8 cellular contexts compared by ENCODE assay signal in the genomic region with DNA sequence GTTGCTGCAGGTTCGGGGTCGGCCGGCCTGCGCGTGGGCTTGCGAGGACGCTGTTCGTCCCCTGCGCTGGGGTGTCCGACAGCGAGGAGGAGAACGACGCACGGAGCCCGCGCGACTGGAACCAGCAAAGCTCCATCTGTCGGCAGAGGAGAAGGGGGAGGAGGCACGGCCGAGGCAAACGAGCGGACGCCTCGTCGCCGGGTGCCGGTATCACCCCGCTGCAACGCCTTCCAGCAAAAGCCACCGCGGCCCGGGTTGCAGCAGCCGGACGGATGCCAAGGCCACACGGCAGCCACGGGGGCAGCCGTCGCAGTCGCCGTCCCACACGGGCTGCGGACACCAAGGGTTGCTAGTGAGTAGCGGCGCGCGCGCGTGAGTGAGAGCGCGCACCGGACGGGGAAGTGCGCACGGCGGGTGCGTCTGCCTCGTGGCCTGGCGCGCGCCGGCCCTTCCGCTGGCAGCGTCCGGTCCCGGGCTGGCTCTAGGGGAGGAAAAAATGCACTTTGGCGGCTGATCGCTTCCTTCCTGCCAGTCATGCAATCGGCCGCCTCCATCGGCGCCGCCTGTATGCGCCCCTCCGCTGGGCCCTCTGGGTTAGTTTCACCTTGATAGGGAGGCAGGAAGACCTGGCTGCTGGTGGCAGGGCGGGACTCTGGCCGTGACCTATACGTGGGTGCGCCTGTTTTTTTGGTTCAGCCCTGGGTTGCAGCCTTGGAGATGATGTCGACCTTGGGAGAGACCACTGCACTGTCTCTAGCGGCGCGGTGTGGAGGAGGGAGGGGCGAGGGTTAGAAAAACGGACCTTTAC. TPM values are rescaled to one million over a fixed set of nuclear protein-coding genes. Genes with fewer than 3 reads are reported as not detected.
A peak's percentile ranks its signal among the peaks of the same experiment; 100 is the strongest.
DNase-seq lines count a peak whose midpoint lies in the region; ATAC-seq and TF ChIP-seq lines count a peak whose summit lies in the region.

No MANE protein-coding gene starts in this region.

- H3K9me3 ChIP-seq in CD8-positive, alpha-beta T cell (ENCODE audit: low read length), result no peaks in the 10 kb centered on the region
- no peaks in the 10 kb centered on the region for H3K9me3 ChIP-seq in NT2/D1 (ENCODE audit: insufficient read depth, low read length)
- no peaks in the 10 kb centered on the region for H3K9me3 ChIP-seq in mucosa of rectum (ENCODE audit: control insufficient read depth in 2 of 2, low read length in 2 of 2)

- DNase-seq in CD8-positive, alpha-beta T cell, result peak; percentile 43 to 85 (median 62)
- DNase-seq in NT2/D1 (ENCODE audit: low read depth, low spot score), result no peak
- DNase-seq in activated T-cell treated with anti-CD3 and anti-CD28 coated beads for 48 hours (ENCODE audit: low read depth), result peak; percentile 67
- no peak for DNase-seq in epithelial cell of proximal tubule (ENCODE audit: low read depth)
- DNase-seq in stimulated activated CD8-positive, alpha-beta memory T cell treated with anti-CD3 and anti-CD28 coated beads, Interleukin-4, amount 100 ng/mL, for 4 hours (ENCODE audit: low read depth in 2 of 2, low spot score in 1 of 2), result peak; percentile 17 to 30

- peak overlapping the region; percentile 81 for H3K4me3 ChIP-seq in CD8-positive, alpha-beta T cell (ENCODE audit: low read depth, low read length)
- H3K4me3 ChIP-seq in NT2/D1 (ENCODE audit: insufficient read length, low read depth) (peak overlapping the region; percentile 76), epithelial cell of proximal tubule (ENCODE audit: low read depth, low read length) (peak overlapping the region; percentile 86), mucosa of rectum (ENCODE audit: low read length in 2 of 2) (peak overlapping the region; percentile 90 to 91)

- no peaks in the 10 kb centered on the region for H3K27me3 Mint-ChIP-seq in CD8-positive, alpha-beta T cell (ENCODE audit: low read depth)

- peak; percentile 17 for TF ChIP-seq CTCF in CD8-positive, alpha-beta T cell (IDR thresholded peaks at IDR 0.05)
- peak; percentile 22 for TF ChIP-seq CTCF in epithelial cell of proximal tubule (conservative IDR thresholded peaks at IDR 0.05; ENCODE audit: low read depth, low read length)

- intact Hi-C loops in CD8-positive, alpha-beta T cell (cut with DNase I, micrococcal nuclease), result loop anchor here (1.0 to 5.0 kb wide), 5 partner anchors 20 to 532 kb away; a partner anchor contains a TSS

- peak overlapping the region; percentile 76 for H3K27ac ChIP-seq in CD8-positive, alpha-beta T cell (ENCODE audit: low read depth, low read length)
- peak overlapping the region; percentile 93 to 98 for H3K27ac ChIP-seq in mucosa of rectum (ENCODE audit: low read depth in 2 of 2, low read length in 2 of 2)

- peak overlapping the region; percentile 96 for H3K27ac Mint-ChIP-seq in CD8-positive, alpha-beta T cell

- no peaks in the 10 kb centered on the region for H3K9me3 Mint-ChIP-seq in CD8-positive, alpha-beta T cell

- H3K9ac ChIP-seq in NT2/D1 (ENCODE audit: insufficient read length, low read depth) (peak overlapping the region; percentile 84), mucosa of rectum (ENCODE audit: low read depth in 1 of 2, low read length in 2 of 2) (peak overlapping the region; percentile 90 to 97)

- H3K4me1 Mint-ChIP-seq in CD8-positive, alpha-beta T cell (ENCODE audit: low read depth), result peaks cover 61% of the 10 kb centered on the region

- ATAC-seq in CD8-positive, alpha-beta T cell, result peak; percentile 69
- ATAC-seq in GM19324 (IDR thresholded peaks at IDR 0.05; ENCODE audit: low FRiP score, unreplicated experiment), result peak; percentile 84
- peak; percentile 68 for ATAC-seq in HG03442 (IDR thresholded peaks at IDR 0.05; ENCODE audit: unreplicated experiment)

- no peaks in the 10 kb centered on the region for H3K36me3 ChIP-seq in CD8-positive, alpha-beta T cell (ENCODE audit: insufficient read depth, low read length)
- H3K36me3 ChIP-seq in NT2/D1 (ENCODE audit: insufficient read depth, insufficient read length, low read length) (no peaks in the 10 kb centered on the region), mucosa of rectum (ENCODE audit: control insufficient read depth in 2 of 2, insufficient read depth in 2 of 2, low read length in 2 of 2) (no peaks in the 10 kb centered on the region)

- POLR2A ChIA-PET in CD8-positive, alpha-beta T cell (lab: Charles Lee), result interaction anchor here (0.7 to 2.4 kb wide), 23 partner anchors 8 to 1019 kb away, joined by 3 to 11 read pairs (median 4); a partner anchor contains a TSS

- peaks cover 12% of the 10 kb centered on the region for H3K36me3 Mint-ChIP-seq in CD8-positive, alpha-beta T cell

- CTCF ChIA-PET in CD8-positive, alpha-beta T cell (lab: Charles Lee), result interaction anchor here (1.0 to 2.5 kb wide), 10 partner anchors 16 to 337 kb away, joined by 3 to 16 read pairs (median 4); no protein-coding TSS in a partner anchor

- H3K27me3 ChIP-seq in CD8-positive, alpha-beta T cell (ENCODE audit: insufficient read depth, low read length), result no peaks in the 10 kb centered on the region
- H3K27me3 ChIP-seq in NT2/D1 (ENCODE audit: insufficient read depth, insufficient read length), result peaks cover 34% of the 10 kb centered on the region
- no peaks in the 10 kb centered on the region for H3K27me3 ChIP-seq in mucosa of rectum (ENCODE audit: control insufficient read depth in 2 of 2, insufficient read depth in 2 of 2, low read length in 2 of 2)

- H3K4me3 Mint-ChIP-seq in CD8-positive, alpha-beta T cell, result peak overlapping the region; percentile 98

- H3K4me1 ChIP-seq in CD8-positive, alpha-beta T cell (ENCODE audit: insufficient read depth, low read length), result peaks cover 37% of the 10 kb centered on the region
- H3K4me1 ChIP-seq in NT2/D1 (ENCODE audit: insufficient read depth, insufficient read length), result no peaks in the 10 kb centered on the region
- peaks cover 23 to 31% of the 10 kb centered on the region in 2 donors for H3K4me1 ChIP-seq in mucosa of rectum (ENCODE audit: control insufficient read depth in 2 of 2, insufficient read depth in 2 of 2, low read length in 2 of 2)

RNA-seq across cellular contexts. Expression of a gene that starts 0.4 kb away (rescaled TPM):
- total RNA-seq in CD8-positive, alpha-beta T cell, result 10 to 100 TPM; 16.5 to 18.9 TPM
- total RNA-seq in epithelial cell of proximal tubule, result 9.9 and 19.2 TPM in 2 replicates

RNA-seq across cellular contexts. Expression of a gene that starts 28.8 kb away (rescaled TPM):
- not detected for total RNA-seq in CD8-positive, alpha-beta T cell
- 0.12 and 1.8 TPM in 2 replicates for total RNA-seq in epithelial cell of proximal tubule

Comparison
In these comparisons a context has a peak if more than half of its experiments do, and no peak if none do; other contexts are left out.
1. DNase-seq: peak in CD8-positive, alpha-beta T cell (7 of 7), activated T-cell treated with anti-CD3 and anti-CD28 coated beads for 48 hours (single experiment) and stimulated activated CD8-positive, alpha-beta memory T cell treated with anti-CD3 and anti-CD28 coated beads, Interleukin-4, amount 100 ng/mL, for 4 hours (2 of 2); none in NT2/D1 (single experiment) and epithelial cell of proximal tubule (single experiment).
2. Peak in every context shown above with its lines, with median percentiles within 50 percentile points of each other: ATAC-seq and H3K4me3 ChIP-seq.